Comparison of ENCODE assay signal across 20 cellular contexts in genomic region chr19:54408627-54409026, GRCh38. TPM values are rescaled to one million over a fixed set of nuclear protein-coding genes. Genes with fewer than 3 reads are reported as not detected.
A peak's percentile ranks its signal among the peaks of the same experiment; 100 is the strongest.
DNase-seq lines count a peak whose midpoint lies in the region; ATAC-seq and TF ChIP-seq lines count a peak whose summit lies in the region.
"Had no signal": no experiment of that assay in that cellular context is flagged by ENCODE, and none has a peak within 500 bp of the region (broad histone marks: within the 10 kb centered on the region; RNA-seq: fewer than 3 reads in every experiment).

No MANE protein-coding gene starts in this region.

- no peaks in the 10 kb centered on the region for H3K4me1 Mint-ChIP-seq in CD4-positive, alpha-beta T cell (ENCODE audit: low read depth)
- no peaks in the 10 kb centered on the region for H3K4me1 Mint-ChIP-seq in central memory CD8-positive, alpha-beta T cell
- peaks cover 3% of the 10 kb centered on the region for H3K4me1 Mint-ChIP-seq in memory B cell

- no peaks in the 10 kb centered on the region for H3K36me3 Mint-ChIP-seq in CD4-positive, alpha-beta T cell (ENCODE audit: low read depth)
- peaks cover 7% of the 10 kb centered on the region for H3K36me3 Mint-ChIP-seq in central memory CD8-positive, alpha-beta T cell (ENCODE audit: insufficient read depth)
- peaks cover 2% of the 10 kb centered on the region for H3K36me3 Mint-ChIP-seq in memory B cell
- H3K36me3 Mint-ChIP-seq: CD8-positive, alpha-beta T cell had no signal

- peak overlapping the region; percentile 27 for H3K27ac Mint-ChIP-seq in CD4-positive, alpha-beta T cell
- peak overlapping the region; percentile 97 for H3K27ac Mint-ChIP-seq in central memory CD8-positive, alpha-beta T cell (ENCODE audit: low read depth)
- H3K27ac Mint-ChIP-seq in memory B cell = peak overlapping the region; percentile 96

- H3K4me3 Mint-ChIP-seq in CD4-positive, alpha-beta T cell = no peak overlapping the region
- H3K4me3 Mint-ChIP-seq in central memory CD8-positive, alpha-beta T cell = peak overlapping the region; percentile 31
- no peak overlapping the region for H3K4me3 Mint-ChIP-seq in memory B cell
- H3K4me3 Mint-ChIP-seq: CD8-positive, alpha-beta T cell had no signal

- TF ChIP-seq CTCF in CD4-positive, alpha-beta T cell (IDR thresholded peaks at IDR 0.05) = no peak

- peaks cover 10% of the 10 kb centered on the region for H3K27me3 Mint-ChIP-seq in CD4-positive, alpha-beta T cell
- H3K27me3 Mint-ChIP-seq in central memory CD8-positive, alpha-beta T cell = peaks cover 9% of the 10 kb centered on the region
- peaks cover 12% of the 10 kb centered on the region for H3K27me3 Mint-ChIP-seq in memory B cell

- no peaks in the 10 kb centered on the region for H3K9me3 Mint-ChIP-seq in CD4-positive, alpha-beta T cell
- H3K9me3 Mint-ChIP-seq in central memory CD8-positive, alpha-beta T cell = peaks cover 6% of the 10 kb centered on the region
- H3K9me3 Mint-ChIP-seq in memory B cell = peaks cover 7% of the 10 kb centered on the region

- no peaks in the 10 kb centered on the region for H3K9me3 ChIP-seq in CD4-positive, alpha-beta T cell (ENCODE audit: control insufficient read depth, low read length)

- DNase-seq in CD4-positive, alpha-beta T cell = no peak
- DNase-seq in NCI-H460 (ENCODE audit: extremely low read depth, low read depth) (peak; percentile 44), memory B cell (ENCODE audit: low spot score in 2 of 2) (no peak), left colon (no peak)
- no peak for DNase-seq in central memory CD8-positive, alpha-beta T cell (ENCODE audit: low spot score in 2 of 2)
- DNase-seq: C1 segment of cervical spinal cord; Caco-2; CD8-positive, alpha-beta T cell; DMS153; DND-41; GM23248; H7; HCEC 1CT had no signal

- ATAC-seq in CD4-positive, alpha-beta T cell (ENCODE audit: poor library complexity) = no peak
- ATAC-seq in central memory CD8-positive, alpha-beta T cell (replicated peaks; ENCODE audit: extremely low read depth, poor library complexity, severe bottlenecking) = no peak
- ATAC-seq in memory B cell (ENCODE audit: low read depth) (no peak), HG03442 (IDR thresholded peaks at IDR 0.05; ENCODE audit: unreplicated experiment) (no peak), HG03457 (IDR thresholded peaks at IDR 0.05; ENCODE audit: unreplicated experiment) (no peak), HG03159 (IDR thresholded peaks at IDR 0.05; ENCODE audit: unreplicated experiment) (no peak), left colon (no peak)
- ATAC-seq: CD8-positive, alpha-beta T cell had no signal

- CTCF ChIA-PET in CD4-positive, alpha-beta T cell (lab: Charles Lee) = no interaction called here

- POLR2A ChIA-PET in CD4-positive, alpha-beta T cell (lab: Charles Lee) = no interaction called here

- intact Hi-C loops in CD4-positive, alpha-beta T cell (cut with DNase I, micrococcal nuclease) = no loop called here
- intact Hi-C loops in left colon (cut with DNase I, micrococcal nuclease) = no loop called here

- H3K27ac ChIP-seq in CD4-positive, alpha-beta T cell (ENCODE audit: low read depth, low read length) = no peak overlapping the region
- H3K27ac ChIP-seq: GM23248 had no signal

- H3K27me3 ChIP-seq in CD4-positive, alpha-beta T cell (ENCODE audit: control insufficient read depth, insufficient read depth, low read length) = peaks cover 7% of the 10 kb centered on the region

RNA-seq across cellular contexts. Expression of gene TTYH1, which starts 6.6 kb away (rescaled TPM):
- total RNA-seq in CD4-positive, alpha-beta T cell = not detected
- total RNA-seq in NCI-H460 (2014; rRNA removed; shearing (Covaris generic)) = not detected in 2 replicates
- not detected in 2 replicates for polyA plus RNA-seq in NCI-H460 (2014; cell fraction: nucleus; rRNA removed)
- total RNA-seq in left colon = 1 to 10 TPM in 1 of 2 donors, not detected in 1; 1.1 TPM
- total RNA-seq: A172; Caco-2; CD8-positive, alpha-beta T cell; GM23248 had no signal
- polyA plus RNA-seq: BJ had no signal

RNA-seq across cellular contexts. Expression of gene LENG8, which starts 40.4 kb away (rescaled TPM):
- 100 to 1,000 TPM; 610 to 639 TPM for total RNA-seq in CD4-positive, alpha-beta T cell
- 30.4 and 32.9 TPM in 2 replicates for total RNA-seq in NCI-H460 (2014; rRNA removed; shearing (Covaris generic))
- polyA plus RNA-seq in NCI-H460 (2014; cell fraction: nucleus; rRNA removed) = 206 and 244 TPM in 2 replicates
- total RNA-seq in left colon = 100 to 1,000 TPM; 146 to 156 TPM

RNA-seq across cellular contexts. Expression of gene LAIR1, which starts 43.9 kb away (rescaled TPM):
- total RNA-seq in CD4-positive, alpha-beta T cell = 10 to 100 TPM; 12.3 to 14.4 TPM
- not detected in 2 replicates for total RNA-seq in NCI-H460 (2014; rRNA removed; shearing (Covaris generic))
- not detected in 2 replicates for polyA plus RNA-seq in NCI-H460 (2014; cell fraction: nucleus; rRNA removed)
- 10 to 100 TPM in 1 of 2 donors, 1 to 10 TPM in 1; 3.8 to 13.2 TPM for total RNA-seq in left colon
- total RNA-seq: A172, A673, Caco-2, GM23248, H1 had no signal
- polyA plus RNA-seq: BJ, GM23248 had no signal

RNA-seq across cellular contexts. Expression of gene LENG9, which starts 55.0 kb away (rescaled TPM):
- total RNA-seq in CD4-positive, alpha-beta T cell = 1 to 10 TPM; 2.8 to 2.9 TPM
- total RNA-seq in NCI-H460 (2014; rRNA removed; shearing (Covaris generic)) = 6.2 and 8.2 TPM in 2 replicates
- 4.4 and 8.5 TPM in 2 replicates for polyA plus RNA-seq in NCI-H460 (2014; cell fraction: nucleus; rRNA removed)
- total RNA-seq in left colon = 10 to 100 TPM; 16.7 to 17.1 TPM
- total RNA-seq: A172 had no signal

Comparison
In these comparisons a context has a peak if more than half of its experiments do, and no peak if none do; other contexts are left out.
1. H3K27ac Mint-ChIP-seq: peak in every context shown above with its lines; median percentile 97 in central memory CD8-positive, alpha-beta T cell; 96 in memory B cell; 27 in CD4-positive, alpha-beta T cell.